17 cellular contexts compared by ENCODE assay signal in genomic region chr4:78299565-78299972, GRCh38.
A peak's percentile ranks its signal among the peaks of the same experiment; 100 is the strongest.
DNase-seq lines count a peak whose midpoint lies in the region; ATAC-seq and TF ChIP-seq lines count a peak whose summit lies in the region.
"Had no signal": no experiment of that assay in that cellular context is flagged by ENCODE, and none has a peak within 500 bp of the region (broad histone marks: within the 10 kb centered on the region; RNA-seq: fewer than 3 reads in every experiment).

No MANE protein-coding gene starts in this region.

- no peaks in the 10 kb centered on the region for H3K36me3 ChIP-seq in stomach
- H3K36me3 ChIP-seq: brain microvascular endothelial cell, heart left ventricle had no signal

- no peak for TF ChIP-seq POLR2A in stomach (IDR thresholded peaks at IDR 0.05)

- H3K27ac ChIP-seq in stomach, result no peak overlapping the region
- H3K27ac ChIP-seq: brain microvascular endothelial cell, heart left ventricle, testis had no signal

- no peaks in the 10 kb centered on the region for H3K9me3 ChIP-seq in stomach
- H3K9me3 ChIP-seq: heart left ventricle, testis had no signal

- 10 to 39% (median 21%) methylated on average over 2 of the region's 2 CpGs for WGBS in stomach, 5 donors

- H3K9me3 Mint-ChIP-seq in MCF 10A (ENCODE audit: unreplicated experiment), result no peaks in the 10 kb centered on the region

- no peak overlapping the region for H3K27ac Mint-ChIP-seq in MCF 10A (ENCODE audit: low read depth, unreplicated experiment)
- H3K27ac Mint-ChIP-seq: CD4-positive, alpha-beta memory T cell had no signal

- H3K4me3 ChIP-seq in stomach, result no peak overlapping the region
- H3K4me3 ChIP-seq: heart left ventricle, testis had no signal

- CTCF ChIA-PET in MCF 10A (lab: Yijun Ruan, JAX), result no interaction called here

- H3K4me1 Mint-ChIP-seq in MCF 10A (ENCODE audit: insufficient read depth, unreplicated experiment), result peaks cover 17% of the 10 kb centered on the region
- H3K4me1 Mint-ChIP-seq: CD4-positive, alpha-beta memory T cell had no signal

- ATAC-seq in GM21529 (IDR thresholded peaks at IDR 0.05; ENCODE audit: unreplicated experiment) (peak; percentile 41), HG03565 (IDR thresholded peaks at IDR 0.05; ENCODE audit: unreplicated experiment) (peak; percentile 39)
- ATAC-seq: left lobe of liver had no signal

- no peak for TF ChIP-seq EP300 in stomach (IDR thresholded peaks at IDR 0.05)

- BruUV-seq in MCF 10A (replicated peaks; lab: Mats Ljungman, UMichigan), result no TSS peak

- no peak for TF ChIP-seq CTCF in stomach (IDR thresholded peaks at IDR 0.05)
- TF ChIP-seq CTCF in MCF 10A (IDR thresholded peaks at IDR 0.05; ENCODE audit: unreplicated experiment), result no peak

- intact Hi-C loops in stomach (cut with DNase I; ENCODE audit: low total_unique reads) (no loop called here), MCF 10A (cut with micrococcal nuclease) (no loop called here)

- H3K4me3 Mint-ChIP-seq in MCF 10A (ENCODE audit: unreplicated experiment), result no peak overlapping the region

- POLR2A ChIA-PET in MCF 10A (lab: Yijun Ruan, JAX), result no interaction called here

- H3K36me3 Mint-ChIP-seq in MCF 10A (ENCODE audit: insufficient read depth, unreplicated experiment), result no peaks in the 10 kb centered on the region
- H3K36me3 Mint-ChIP-seq: CD4-positive, alpha-beta memory T cell had no signal

- peaks cover 0 to 16% (median 7%) of the 10 kb centered on the region in 4 donors for H3K4me1 ChIP-seq in stomach
- H3K4me1 ChIP-seq: testis had no signal

- H3K27me3 ChIP-seq in stomach, result no peaks in the 10 kb centered on the region
- H3K27me3 ChIP-seq: brain microvascular endothelial cell, heart left ventricle, testis had no signal

- DNase-seq in fibroblast of gingiva (ENCODE audit: low read depth) (peak; percentile 63), stomach (peak; percentile 28), AG08395 (ENCODE audit: low spot score) (no peak), MCF 10A (ENCODE audit: unreplicated experiment) (no peak)
- no peak for DNase-seq in activated CD8-positive, alpha-beta memory T cell treated with anti-CD3 and anti-CD28 coated beads, Interleukin-2, amount 50 U/mL, for 48 hours
- no peak for DNase-seq in activated naive CD4-positive, alpha-beta T cell (lab: John Stamatoyannopoulos, UW)
- DNase-seq: activated CD8-positive, alpha-beta memory T cell treated with anti-CD3 and anti-CD28 coated beads for 24 hours; brain microvascular endothelial cell; CD4-positive, alpha-beta memory T cell; heart left ventricle; NCI-H1105; NCI-H526 treated with DMSO at 0.1 percent for 48 hours; T1000; testis had no signal

- no peaks in the 10 kb centered on the region for H3K27me3 Mint-ChIP-seq in MCF 10A (ENCODE audit: insufficient read depth, unreplicated experiment)

Comparison
In these comparisons a context has a peak if more than half of its experiments do, and no peak if none do; other contexts are left out.
1. DNase-seq: peak in fibroblast of gingiva (single experiment) and stomach (single experiment); none in activated CD8-positive, alpha-beta memory T cell treated with anti-CD3 and anti-CD28 coated beads, Interleukin-2, amount 50 U/mL, for 48 hours (single experiment), AG08395 (single experiment), MCF 10A (single experiment) and activated naive CD4-positive, alpha-beta T cell (0 of 4).